Comparison of ENCODE assay signal across 2 cellular contexts in genomic region chr9:124522121-124523098, GRCh38.
TF ChIP-seq lines count a peak whose summit lies in the region.

No MANE protein-coding gene starts in this region.

TF ChIP-seq in SK-N-SH treated with all-trans-retinoic acid at 6 μM for 48 hours, 23 proteins besides CTCF, POLR2A, EP300 and RAD21:
- TF ChIP-seq RARB (CRISPR knock-in tag; IDR thresholded peaks at IDR 0.05) (no peak), SNAI2 (CRISPR knock-in tag; IDR thresholded peaks at IDR 0.05) (no peak), PATZ1 (CRISPR knock-in tag; IDR thresholded peaks at IDR 0.05; ENCODE audit: borderline replicate concordance) (no peak), ZNF565 (CRISPR knock-in tag; conservative IDR thresholded peaks at IDR 0.05; ENCODE audit: low read depth) (no peak)
- TF ChIP-seq, protein P1, sequence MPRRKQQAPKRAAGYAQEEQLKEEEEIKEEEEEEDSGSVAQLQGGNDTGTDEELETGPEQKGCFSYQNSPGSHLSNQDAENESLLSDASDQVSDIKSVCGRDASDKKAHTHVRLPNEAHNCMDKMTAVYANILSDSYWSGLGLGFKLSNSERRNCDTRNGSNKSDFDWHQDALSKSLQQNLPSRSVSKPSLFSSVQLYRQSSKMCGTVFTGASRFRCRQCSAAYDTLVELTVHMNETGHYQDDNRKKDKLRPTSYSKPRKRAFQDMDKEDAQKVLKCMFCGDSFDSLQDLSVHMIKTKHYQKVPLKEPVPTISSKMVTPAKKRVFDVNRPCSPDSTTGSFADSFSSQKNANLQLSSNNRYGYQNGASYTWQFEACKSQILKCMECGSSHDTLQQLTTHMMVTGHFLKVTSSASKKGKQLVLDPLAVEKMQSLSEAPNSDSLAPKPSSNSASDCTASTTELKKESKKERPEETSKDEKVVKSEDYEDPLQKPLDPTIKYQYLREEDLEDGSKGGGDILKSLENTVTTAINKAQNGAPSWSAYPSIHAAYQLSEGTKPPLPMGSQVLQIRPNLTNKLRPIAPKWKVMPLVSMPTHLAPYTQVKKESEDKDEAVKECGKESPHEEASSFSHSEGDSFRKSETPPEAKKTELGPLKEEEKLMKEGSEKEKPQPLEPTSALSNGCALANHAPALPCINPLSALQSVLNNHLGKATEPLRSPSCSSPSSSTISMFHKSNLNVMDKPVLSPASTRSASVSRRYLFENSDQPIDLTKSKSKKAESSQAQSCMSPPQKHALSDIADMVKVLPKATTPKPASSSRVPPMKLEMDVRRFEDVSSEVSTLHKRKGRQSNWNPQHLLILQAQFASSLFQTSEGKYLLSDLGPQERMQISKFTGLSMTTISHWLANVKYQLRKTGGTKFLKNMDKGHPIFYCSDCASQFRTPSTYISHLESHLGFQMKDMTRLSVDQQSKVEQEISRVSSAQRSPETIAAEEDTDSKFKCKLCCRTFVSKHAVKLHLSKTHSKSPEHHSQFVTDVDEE (CRISPR knock-in tag; IDR thresholded peaks at IDR 0.05), result no peak

TF ChIP-seq in SK-N-SH, 30 proteins besides CTCF, POLR2A, EP300 and RAD21:
- TF ChIP-seq FOXJ3 (CRISPR knock-in tag; IDR thresholded peaks at IDR 0.05) (no peak), IRF3 (IDR thresholded peaks at IDR 0.05; ENCODE audit: low read depth, low read length) (no peak), FOSL2 (IDR thresholded peaks at IDR 0.05; ENCODE audit: borderline replicate concordance, low read depth) (no peak), CHD2 (IDR thresholded peaks at IDR 0.05; ENCODE audit: low read length, partially characterized antibody) (no peak), TEAD4 (IDR thresholded peaks at IDR 0.05; ENCODE audit: borderline replicate concordance, insufficient read depth) (no peak), TCF12 (IDR thresholded peaks at IDR 0.05) (no peak), GABPA (IDR thresholded peaks at IDR 0.05; ENCODE audit: low read depth) (no peak), EZH2phosphoT487 (IDR thresholded peaks at IDR 0.05; ENCODE audit: borderline replicate concordance, low read depth) (no peak), SIN3A (IDR thresholded peaks at IDR 0.05; ENCODE audit: borderline replicate concordance, low read depth, low read length) (no peak), MXI1 (IDR thresholded peaks at IDR 0.05; ENCODE audit: low read depth, low read length) (no peak), FOXM1 (IDR thresholded peaks at IDR 0.05; ENCODE audit: low read depth) (no peak), POLR2AphosphoS5 (IDR thresholded peaks at IDR 0.05; ENCODE audit: low read depth, low read length) (no peak), MEF2A (IDR thresholded peaks at IDR 0.05; ENCODE audit: borderline replicate concordance, low read depth) (no peak), RXRA (IDR thresholded peaks at IDR 0.05; ENCODE audit: borderline replicate concordance, low read depth) (no peak), NFIC (IDR thresholded peaks at IDR 0.05; ENCODE audit: borderline replicate concordance) (no peak), YY1 (IDR thresholded peaks at IDR 0.05; ENCODE audit: low read depth) (no peak), SMC3 (IDR thresholded peaks at IDR 0.05; ENCODE audit: low read depth, low read length) (no peak), MAX (IDR thresholded peaks at IDR 0.05; ENCODE audit: low read depth) (no peak)
- TF ChIP-seq, protein P2, sequence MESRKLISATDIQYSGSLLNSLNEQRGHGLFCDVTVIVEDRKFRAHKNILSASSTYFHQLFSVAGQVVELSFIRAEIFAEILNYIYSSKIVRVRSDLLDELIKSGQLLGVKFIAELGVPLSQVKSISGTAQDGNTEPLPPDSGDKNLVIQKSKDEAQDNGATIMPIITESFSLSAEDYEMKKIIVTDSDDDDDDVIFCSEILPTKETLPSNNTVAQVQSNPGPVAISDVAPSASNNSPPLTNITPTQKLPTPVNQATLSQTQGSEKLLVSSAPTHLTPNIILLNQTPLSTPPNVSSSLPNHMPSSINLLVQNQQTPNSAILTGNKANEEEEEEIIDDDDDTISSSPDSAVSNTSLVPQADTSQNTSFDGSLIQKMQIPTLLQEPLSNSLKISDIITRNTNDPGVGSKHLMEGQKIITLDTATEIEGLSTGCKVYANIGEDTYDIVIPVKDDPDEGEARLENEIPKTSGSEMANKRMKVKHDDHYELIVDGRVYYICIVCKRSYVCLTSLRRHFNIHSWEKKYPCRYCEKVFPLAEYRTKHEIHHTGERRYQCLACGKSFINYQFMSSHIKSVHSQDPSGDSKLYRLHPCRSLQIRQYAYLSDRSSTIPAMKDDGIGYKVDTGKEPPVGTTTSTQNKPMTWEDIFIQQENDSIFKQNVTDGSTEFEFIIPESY (IDR thresholded peaks at IDR 0.05; ENCODE audit: borderline replicate concordance, low read depth), result no peak
- TF ChIP-seq, protein P3, sequence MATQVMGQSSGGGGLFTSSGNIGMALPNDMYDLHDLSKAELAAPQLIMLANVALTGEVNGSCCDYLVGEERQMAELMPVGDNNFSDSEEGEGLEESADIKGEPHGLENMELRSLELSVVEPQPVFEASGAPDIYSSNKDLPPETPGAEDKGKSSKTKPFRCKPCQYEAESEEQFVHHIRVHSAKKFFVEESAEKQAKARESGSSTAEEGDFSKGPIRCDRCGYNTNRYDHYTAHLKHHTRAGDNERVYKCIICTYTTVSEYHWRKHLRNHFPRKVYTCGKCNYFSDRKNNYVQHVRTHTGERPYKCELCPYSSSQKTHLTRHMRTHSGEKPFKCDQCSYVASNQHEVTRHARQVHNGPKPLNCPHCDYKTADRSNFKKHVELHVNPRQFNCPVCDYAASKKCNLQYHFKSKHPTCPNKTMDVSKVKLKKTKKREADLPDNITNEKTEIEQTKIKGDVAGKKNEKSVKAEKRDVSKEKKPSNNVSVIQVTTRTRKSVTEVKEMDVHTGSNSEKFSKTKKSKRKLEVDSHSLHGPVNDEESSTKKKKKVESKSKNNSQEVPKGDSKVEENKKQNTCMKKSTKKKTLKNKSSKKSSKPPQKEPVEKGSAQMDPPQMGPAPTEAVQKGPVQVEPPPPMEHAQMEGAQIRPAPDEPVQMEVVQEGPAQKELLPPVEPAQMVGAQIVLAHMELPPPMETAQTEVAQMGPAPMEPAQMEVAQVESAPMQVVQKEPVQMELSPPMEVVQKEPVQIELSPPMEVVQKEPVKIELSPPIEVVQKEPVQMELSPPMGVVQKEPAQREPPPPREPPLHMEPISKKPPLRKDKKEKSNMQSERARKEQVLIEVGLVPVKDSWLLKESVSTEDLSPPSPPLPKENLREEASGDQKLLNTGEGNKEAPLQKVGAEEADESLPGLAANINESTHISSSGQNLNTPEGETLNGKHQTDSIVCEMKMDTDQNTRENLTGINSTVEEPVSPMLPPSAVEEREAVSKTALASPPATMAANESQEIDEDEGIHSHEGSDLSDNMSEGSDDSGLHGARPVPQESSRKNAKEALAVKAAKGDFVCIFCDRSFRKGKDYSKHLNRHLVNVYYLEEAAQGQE (IDR thresholded peaks at IDR 0.05; ENCODE audit: low read depth, low read length), result no peak
